Comparison of ENCODE assay signal across 8 cellular contexts in the genomic region with DNA sequence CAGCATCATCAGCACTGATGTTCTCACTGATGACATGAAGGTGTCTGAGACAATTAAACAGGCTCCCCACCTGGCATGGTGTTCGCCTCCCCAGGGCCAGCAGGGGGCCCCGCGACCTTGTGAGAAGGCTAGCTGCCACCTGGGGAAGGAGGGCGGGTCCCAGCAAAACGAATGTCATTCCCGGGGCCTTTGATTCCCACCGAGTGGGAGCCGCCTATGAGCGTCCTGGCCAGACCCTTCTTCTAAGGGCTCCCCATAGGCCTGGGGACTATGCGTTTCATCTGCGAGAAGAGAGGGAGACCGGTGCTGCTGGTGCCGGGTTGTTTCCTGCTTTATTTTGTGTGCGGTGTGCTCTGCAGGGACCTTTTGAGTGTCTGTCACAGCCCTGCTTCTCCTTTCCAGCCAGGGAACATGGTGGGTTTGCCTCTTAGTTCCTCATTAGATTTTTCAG. TPM values are rescaled to one million over a fixed set of nuclear protein-coding genes. Genes with fewer than 3 reads are reported as not detected.
DNase-seq lines count a peak whose midpoint lies in the region; ATAC-seq and TF ChIP-seq lines count a peak whose summit lies in the region.

No MANE protein-coding gene starts in this region.

- in situ Hi-C loops in GM13976 (cut with MboI; ENCODE audit: low sequenced_read_pairs, unreplicated experiment) = no loop called here

- POLR2A ChIA-PET in activated CD4-positive, alpha-beta T cell treated with anti-CD3 and anti-CD28 coated beads, Interleukin-2, amount 10 ng/mL, durations not matched to agents 7 days and 5 days (lab: Charles Lee) = no interaction called here

- TF ChIP-seq EP300 in tibial nerve (IDR thresholded peaks at IDR 0.05) = no peak

- H3K27me3 ChIP-seq in endocrine pancreas (ENCODE audit: control insufficient read depth, insufficient read depth, low read length) (no peaks in the 10 kb centered on the region), tibial nerve (no peaks in the 10 kb centered on the region)

- peak overlapping the region; percentile 31 for H3K4me3 Mint-ChIP-seq in activated CD4-positive, alpha-beta T cell treated with anti-CD3 and anti-CD28 coated beads, Interleukin-2, amount 10 ng/mL, durations not matched to agents 7 days and 5 days
- H3K4me3 Mint-ChIP-seq in nephron progenitor cell = peak overlapping the region; percentile 59

- 23 to 26% methylated on average over 13 to 14 of the region's 14 CpGs for WGBS in tibial nerve, 2 donors

- H3K9me3 ChIP-seq in endocrine pancreas (ENCODE audit: control insufficient read depth, low read length) (no peaks in the 10 kb centered on the region), tibial nerve (no peaks in the 10 kb centered on the region)

- no peaks in the 10 kb centered on the region for H3K36me3 Mint-ChIP-seq in activated CD4-positive, alpha-beta T cell treated with anti-CD3 and anti-CD28 coated beads, Interleukin-2, amount 10 ng/mL, durations not matched to agents 7 days and 5 days (ENCODE audit: low read depth)
- no peaks in the 10 kb centered on the region for H3K36me3 Mint-ChIP-seq in nephron progenitor cell (ENCODE audit: low read depth)

- no peaks in the 10 kb centered on the region for H3K9me3 Mint-ChIP-seq in activated CD4-positive, alpha-beta T cell treated with anti-CD3 and anti-CD28 coated beads, Interleukin-2, amount 10 ng/mL, durations not matched to agents 7 days and 5 days
- H3K9me3 Mint-ChIP-seq in nephron progenitor cell = no peaks in the 10 kb centered on the region

- no peak overlapping the region for H3K27ac ChIP-seq in 22Rv1
- H3K27ac ChIP-seq in tibial nerve = no peak overlapping the region

- ATAC-seq in HG02938 (IDR thresholded peaks at IDR 0.05; ENCODE audit: unreplicated experiment) = peak; percentile 90

- peaks cover 15% of the 10 kb centered on the region for H3K27me3 Mint-ChIP-seq in activated CD4-positive, alpha-beta T cell treated with anti-CD3 and anti-CD28 coated beads, Interleukin-2, amount 10 ng/mL, durations not matched to agents 7 days and 5 days
- H3K27me3 Mint-ChIP-seq in nephron progenitor cell (ENCODE audit: low read depth, poor library complexity) = peaks cover 21% of the 10 kb centered on the region

- DNase-seq in GM13976 (ENCODE audit: low spot score) (peak; percentile 69), NCI-H2107 treated with DMSO at 0.1 percent for 48 hours (lab: John Stamatoyannopoulos, UW; ENCODE audit: unreplicated experiment) (peak; percentile 12), nephron progenitor cell (peak; percentile 79), tibial nerve (ENCODE audit: low spot score in 2 of 2) (no peak)
- peak; percentile 62 for DNase-seq in activated CD4-positive, alpha-beta T cell treated with anti-CD3 and anti-CD28 coated beads, Interleukin-2, amount 10 ng/mL, durations not matched to agents 7 days and 5 days

- peak; percentile 78 for TF ChIP-seq CTCF in 22Rv1 (IDR thresholded peaks at IDR 0.05)
- TF ChIP-seq CTCF in GM13976 (IDR thresholded peaks at IDR 0.05; ENCODE audit: borderline replicate concordance, control extremely low read depth, extremely low read depth, insufficient read depth, missing control alignments) = peak; percentile 77
- TF ChIP-seq CTCF in nephron progenitor cell (IDR thresholded peaks at IDR 0.05) = peak; percentile 72
- TF ChIP-seq CTCF in tibial nerve (IDR thresholded peaks at IDR 0.05) = peak; percentile 16 to 51 (median 26)

- H3K36me3 ChIP-seq in endocrine pancreas (ENCODE audit: control insufficient read depth, insufficient read depth, low read length) = no peaks in the 10 kb centered on the region
- no peaks in the 10 kb centered on the region for H3K36me3 ChIP-seq in tibial nerve

- CTCF ChIA-PET in activated CD4-positive, alpha-beta T cell treated with anti-CD3 and anti-CD28 coated beads, Interleukin-2, amount 10 ng/mL, durations not matched to agents 7 days and 5 days (lab: Charles Lee) = interaction anchor here (0.6 to 1.8 kb wide), 5 partner anchors 8 to 275 kb away, joined by 3 to 5 read pairs (median 3); no protein-coding TSS in a partner anchor

- no peak overlapping the region for H3K4me3 ChIP-seq in endocrine pancreas (ENCODE audit: control insufficient read depth, insufficient read depth, low read length)
- H3K4me3 ChIP-seq in tibial nerve = peak overlapping the region in 1 of 4 donors; percentile 9

- H3K27ac Mint-ChIP-seq in activated CD4-positive, alpha-beta T cell treated with anti-CD3 and anti-CD28 coated beads, Interleukin-2, amount 10 ng/mL, durations not matched to agents 7 days and 5 days = no peak overlapping the region
- H3K27ac Mint-ChIP-seq in nephron progenitor cell = no peak overlapping the region

- no peak for TF ChIP-seq POLR2A in tibial nerve (IDR thresholded peaks at IDR 0.05)

- peaks cover 10% of the 10 kb centered on the region for H3K4me1 Mint-ChIP-seq in activated CD4-positive, alpha-beta T cell treated with anti-CD3 and anti-CD28 coated beads, Interleukin-2, amount 10 ng/mL, durations not matched to agents 7 days and 5 days
- peaks cover 45% of the 10 kb centered on the region for H3K4me1 Mint-ChIP-seq in nephron progenitor cell

- H3K4me1 ChIP-seq in endocrine pancreas (ENCODE audit: control insufficient read depth, insufficient read depth, low read length) (no peaks in the 10 kb centered on the region), tibial nerve (peaks cover 0 to 4% (median 0%) of the 10 kb centered on the region in 4 donors)

- H3K9ac ChIP-seq in endocrine pancreas (ENCODE audit: control insufficient read depth, insufficient read depth, low read length) = peak overlapping the region; percentile 21

RNA-seq across cellular contexts. Expression of a gene that starts 20.5 kb away (rescaled TPM):
- not detected for total RNA-seq in activated CD4-positive, alpha-beta T cell treated with anti-CD3 and anti-CD28 coated beads, Interleukin-2, amount 10 ng/mL, durations not matched to agents 7 days and 5 days
- total RNA-seq in tibial nerve = not detected

RNA-seq across cellular contexts. Expression of a gene that starts 46.8 kb away (rescaled TPM):
- not detected for total RNA-seq in activated CD4-positive, alpha-beta T cell treated with anti-CD3 and anti-CD28 coated beads, Interleukin-2, amount 10 ng/mL, durations not matched to agents 7 days and 5 days
- not detected for total RNA-seq in tibial nerve

Comparison
In these comparisons a context has a peak if more than half of its experiments do, and no peak if none do; other contexts are left out.
1. CTCF ChIP-seq: peak in every context shown above with its lines; median percentile 78 in 22Rv1; 77 in GM13976; 72 in nephron progenitor cell; 26 in tibial nerve.
2. DNase-seq: peak in GM13976 (single experiment), NCI-H2107 treated with DMSO at 0.1 percent for 48 hours (single experiment), activated CD4-positive, alpha-beta T cell treated with anti-CD3 and anti-CD28 coated beads, Interleukin-2, amount 10 ng/mL, durations not matched to agents 7 days and 5 days (single experiment) and nephron progenitor cell (single experiment); none in tibial nerve (0 of 2).